In genomic region chr9:137236238-137236935, GRCh38 we compare ENCODE assay signal across 8 cellular contexts. TPM values are rescaled to one million over a fixed set of nuclear protein-coding genes. Genes with fewer than 3 reads are reported as not detected.
A peak's percentile ranks its signal among the peaks of the same experiment; 100 is the strongest.
DNase-seq lines count a peak whose midpoint lies in the region; ATAC-seq and TF ChIP-seq lines count a peak whose summit lies in the region.

No MANE protein-coding gene starts in this region.

- no peak overlapping the region for H3K4me3 ChIP-seq in right lobe of liver

- peak; percentile 19 for ATAC-seq in HG02973 (IDR thresholded peaks at IDR 0.05; ENCODE audit: unreplicated experiment)
- peak; percentile 61 to 65 (median 64) for ATAC-seq in right lobe of liver
- ATAC-seq in GM18873 (IDR thresholded peaks at IDR 0.05; ENCODE audit: low FRiP score, unreplicated experiment) = no peak

- peak overlapping the region; percentile 95 for H3K27ac ChIP-seq in cingulate gyrus (ENCODE audit: low read depth, low read length)
- H3K27ac ChIP-seq in right lobe of liver = no peak overlapping the region

- intact Hi-C loops in right lobe of liver (cut with DNase I) = loop anchor here in 1 of 2 donors (10.0 kb wide), 1 partner anchor 52 kb away; the partner anchor contains the start of genes ANAPC2 and SSNA1

- DNase-seq in COLO668 (lab: John Stamatoyannopoulos, UW; ENCODE audit: unreplicated experiment) (peak; percentile 95), NCI-H524 treated with DMSO at 0.1 percent for 48 hours (lab: John Stamatoyannopoulos, UW) (peak; percentile 23), right lobe of liver (peak; percentile 87 to 88 (median 88))
- peak; percentile 95 for DNase-seq in activated CD4-positive, alpha-beta T cell treated with anti-CD3 and anti-CD28 coated beads for 48 hours
- DNase-seq in stimulated activated CD4-positive, alpha-beta T cell treated with anti-CD3 and anti-CD28 coated beads, Interleukin-4, amount 100 ng/mL, for 4 hours = peak; percentile 86 to 91

- H3K27me3 ChIP-seq in right lobe of liver = no peaks in the 10 kb centered on the region

- 0% methylated on average over 12 of the region's 31 CpGs for WGBS in right lobe of liver (ENCODE audit: insufficient coverage, low coverage, low lambda C conversion rate, missing lambda C conversion rate)

- no peaks in the 10 kb centered on the region for H3K36me3 ChIP-seq in right lobe of liver

- no peaks in the 10 kb centered on the region for H3K9me3 ChIP-seq in right lobe of liver

- peaks cover 0 to 8% (median 0%) of the 10 kb centered on the region in 4 donors for H3K4me1 ChIP-seq in right lobe of liver

- TF ChIP-seq CTCF in right lobe of liver (IDR thresholded peaks at IDR 0.05) = peak; percentile 91 to 99 (median 97)

- no peak for TF ChIP-seq POLR2A in right lobe of liver (IDR thresholded peaks at IDR 0.05)

RNA-seq across cellular contexts. Expression of gene TUBB4B, which starts 4.7 kb away (rescaled TPM):
- total RNA-seq in right lobe of liver = 100 to 1,000 TPM in 5 of 6 experiments, 10 to 100 TPM in 1; 88.4 to 274 (median 124) TPM

RNA-seq across cellular contexts. Expression of gene SLC34A3, which starts 5.7 kb away (rescaled TPM):
- not detected for total RNA-seq in right lobe of liver

RNA-seq across cellular contexts. Expression of gene RNF224, which starts 9.1 kb away (rescaled TPM):
- not detected for total RNA-seq in right lobe of liver

RNA-seq across cellular contexts. Expression of gene CYSRT1, which starts 11.4 kb away (rescaled TPM):
- total RNA-seq in right lobe of liver = 1 to 10 TPM in 1 of 6 experiments, under 1 TPM in 4, not detected in 1; 0.20 to 1.2 (median 0.31) TPM

RNA-seq across cellular contexts. Expression of gene RNF208, which starts 14.3 kb away (rescaled TPM):
- total RNA-seq in right lobe of liver = 10 to 100 TPM in 1 of 6 experiments, 1 to 10 TPM in 5; 3.5 to 12.2 (median 4.5) TPM

Comparison
In these comparisons a context has a peak if more than half of its experiments do, and no peak if none do; other contexts are left out.
1. DNase-seq: peak in every context shown above with its lines; median percentile 95 in COLO668; 95 in activated CD4-positive, alpha-beta T cell treated with anti-CD3 and anti-CD28 coated beads for 48 hours; 88 in stimulated activated CD4-positive, alpha-beta T cell treated with anti-CD3 and anti-CD28 coated beads, Interleukin-4, amount 100 ng/mL, for 4 hours; 88 in right lobe of liver; 23 in NCI-H524 treated with DMSO at 0.1 percent for 48 hours.